In genomic region chr2:68251187-68251854, GRCh38 we compare ENCODE assay signal across 1 cellular context.
TF ChIP-seq lines count a peak whose summit lies in the region.

No MANE protein-coding gene starts in this region.

TF ChIP-seq in HEK293, 187 proteins besides CTCF, POLR2A, EP300 and RAD21 (continued from another document and continues in another):
- no peak for TF ChIP-seq ZFP3 (tag by site-specific recombination; IDR thresholded peaks at IDR 0.05; ENCODE audit: low read depth)
- no peak; the same call in 1 of the 2 replicates for TF ChIP-seq YY1 (tag by site-specific recombination; IDR thresholded peaks at IDR 0.05)
- TF ChIP-seq ZNF501 (tag by site-specific recombination; IDR thresholded peaks at IDR 0.05): no peak
- TF ChIP-seq ZNF112 (tag by site-specific recombination; IDR thresholded peaks at IDR 0.05): no peak
- TF ChIP-seq ZNF157 (tag by site-specific recombination; IDR thresholded peaks at IDR 0.05): no peak
- TF ChIP-seq, protein P1, sequence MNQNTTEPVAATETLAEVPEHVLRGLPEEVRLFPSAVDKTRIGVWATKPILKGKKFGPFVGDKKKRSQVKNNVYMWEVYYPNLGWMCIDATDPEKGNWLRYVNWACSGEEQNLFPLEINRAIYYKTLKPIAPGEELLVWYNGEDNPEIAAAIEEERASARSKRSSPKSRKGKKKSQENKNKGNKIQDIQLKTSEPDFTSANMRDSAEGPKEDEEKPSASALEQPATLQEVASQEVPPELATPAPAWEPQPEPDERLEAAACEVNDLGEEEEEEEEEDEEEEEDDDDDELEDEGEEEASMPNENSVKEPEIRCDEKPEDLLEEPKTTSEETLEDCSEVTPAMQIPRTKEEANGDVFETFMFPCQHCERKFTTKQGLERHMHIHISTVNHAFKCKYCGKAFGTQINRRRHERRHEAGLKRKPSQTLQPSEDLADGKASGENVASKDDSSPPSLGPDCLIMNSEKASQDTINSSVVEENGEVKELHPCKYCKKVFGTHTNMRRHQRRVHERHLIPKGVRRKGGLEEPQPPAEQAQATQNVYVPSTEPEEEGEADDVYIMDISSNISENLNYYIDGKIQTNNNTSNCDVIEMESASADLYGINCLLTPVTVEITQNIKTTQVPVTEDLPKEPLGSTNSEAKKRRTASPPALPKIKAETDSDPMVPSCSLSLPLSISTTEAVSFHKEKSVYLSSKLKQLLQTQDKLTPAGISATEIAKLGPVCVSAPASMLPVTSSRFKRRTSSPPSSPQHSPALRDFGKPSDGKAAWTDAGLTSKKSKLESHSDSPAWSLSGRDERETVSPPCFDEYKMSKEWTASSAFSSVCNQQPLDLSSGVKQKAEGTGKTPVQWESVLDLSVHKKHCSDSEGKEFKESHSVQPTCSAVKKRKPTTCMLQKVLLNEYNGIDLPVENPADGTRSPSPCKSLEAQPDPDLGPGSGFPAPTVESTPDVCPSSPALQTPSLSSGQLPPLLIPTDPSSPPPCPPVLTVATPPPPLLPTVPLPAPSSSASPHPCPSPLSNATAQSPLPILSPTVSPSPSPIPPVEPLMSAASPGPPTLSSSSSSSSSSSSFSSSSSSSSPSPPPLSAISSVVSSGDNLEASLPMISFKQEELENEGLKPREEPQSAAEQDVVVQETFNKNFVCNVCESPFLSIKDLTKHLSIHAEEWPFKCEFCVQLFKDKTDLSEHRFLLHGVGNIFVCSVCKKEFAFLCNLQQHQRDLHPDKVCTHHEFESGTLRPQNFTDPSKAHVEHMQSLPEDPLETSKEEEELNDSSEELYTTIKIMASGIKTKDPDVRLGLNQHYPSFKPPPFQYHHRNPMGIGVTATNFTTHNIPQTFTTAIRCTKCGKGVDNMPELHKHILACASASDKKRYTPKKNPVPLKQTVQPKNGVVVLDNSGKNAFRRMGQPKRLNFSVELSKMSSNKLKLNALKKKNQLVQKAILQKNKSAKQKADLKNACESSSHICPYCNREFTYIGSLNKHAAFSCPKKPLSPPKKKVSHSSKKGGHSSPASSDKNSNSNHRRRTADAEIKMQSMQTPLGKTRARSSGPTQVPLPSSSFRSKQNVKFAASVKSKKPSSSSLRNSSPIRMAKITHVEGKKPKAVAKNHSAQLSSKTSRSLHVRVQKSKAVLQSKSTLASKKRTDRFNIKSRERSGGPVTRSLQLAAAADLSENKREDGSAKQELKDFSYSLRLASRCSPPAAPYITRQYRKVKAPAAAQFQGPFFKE (tag by site-specific recombination; IDR thresholded peaks at IDR 0.05; ENCODE audit: borderline replicate concordance): no peak
- TF ChIP-seq ZBTB26 (tag by site-specific recombination; optimal IDR thresholded peaks at IDR 0.05): peak; percentile 21
- no peak for TF ChIP-seq BCL6B (tag by site-specific recombination; IDR thresholded peaks at IDR 0.05)
- no peak for TF ChIP-seq ZNF792 (tag by site-specific recombination; IDR thresholded peaks at IDR 0.05)
- TF ChIP-seq SCRT1 (tag by site-specific recombination; IDR thresholded peaks at IDR 0.05; ENCODE audit: borderline replicate concordance): no peak
- TF ChIP-seq ZEB2 (tag by site-specific recombination; IDR thresholded peaks at IDR 0.05): peak; percentile 90
- TF ChIP-seq ZNF248 (tag by site-specific recombination; IDR thresholded peaks at IDR 0.05): no peak
- no peak for TF ChIP-seq ZNF155 (tag by site-specific recombination; IDR thresholded peaks at IDR 0.05)
- TF ChIP-seq ZNF2 (tag by site-specific recombination; IDR thresholded peaks at IDR 0.05): peak; percentile 50
- TF ChIP-seq, protein P2, sequence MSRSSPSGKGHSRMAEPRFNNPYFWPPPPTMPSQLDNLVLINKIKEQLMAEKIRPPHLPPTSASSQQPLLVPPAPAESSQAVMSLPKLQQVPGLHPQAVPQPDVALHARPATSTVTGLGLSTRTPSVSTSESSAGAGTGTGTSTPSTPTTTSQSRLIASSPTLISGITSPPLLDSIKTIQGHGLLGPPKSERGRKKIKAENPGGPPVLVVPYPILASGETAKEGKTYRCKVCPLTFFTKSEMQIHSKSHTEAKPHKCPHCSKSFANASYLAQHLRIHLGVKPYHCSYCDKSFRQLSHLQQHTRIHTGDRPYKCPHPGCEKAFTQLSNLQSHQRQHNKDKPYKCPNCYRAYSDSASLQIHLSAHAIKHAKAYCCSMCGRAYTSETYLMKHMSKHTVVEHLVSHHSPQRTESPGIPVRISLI (tag by site-specific recombination; IDR thresholded peaks at IDR 0.05): no peak
- no peak for TF ChIP-seq MEIS1 (CRISPR knock-in tag; IDR thresholded peaks at IDR 0.05; ENCODE audit: borderline replicate concordance)
- peak; percentile 94 for TF ChIP-seq ZIC2 (tag by site-specific recombination; IDR thresholded peaks at IDR 0.05)
- TF ChIP-seq ZNF621 (tag by site-specific recombination; IDR thresholded peaks at IDR 0.05): no peak
- TF ChIP-seq KLF16 (tag by site-specific recombination; IDR thresholded peaks at IDR 0.05): peak; percentile 81
- TF ChIP-seq ZSCAN4 (tag by site-specific recombination; IDR thresholded peaks at IDR 0.05): no peak
- no peak for TF ChIP-seq PRDM6 (tag by site-specific recombination; IDR thresholded peaks at IDR 0.05)
- TF ChIP-seq IKZF3 (tag by site-specific recombination; IDR thresholded peaks at IDR 0.05): no peak
- peak; percentile 22; the same call in 1 of the 2 replicates for TF ChIP-seq KLF7 (tag by site-specific recombination; IDR thresholded peaks at IDR 0.05; ENCODE audit: borderline replicate concordance)
- TF ChIP-seq ZNF626 (tag by site-specific recombination; IDR thresholded peaks at IDR 0.05): no peak
- no peak for TF ChIP-seq YY2 (tag by site-specific recombination; IDR thresholded peaks at IDR 0.05)
- TF ChIP-seq, protein P3, sequence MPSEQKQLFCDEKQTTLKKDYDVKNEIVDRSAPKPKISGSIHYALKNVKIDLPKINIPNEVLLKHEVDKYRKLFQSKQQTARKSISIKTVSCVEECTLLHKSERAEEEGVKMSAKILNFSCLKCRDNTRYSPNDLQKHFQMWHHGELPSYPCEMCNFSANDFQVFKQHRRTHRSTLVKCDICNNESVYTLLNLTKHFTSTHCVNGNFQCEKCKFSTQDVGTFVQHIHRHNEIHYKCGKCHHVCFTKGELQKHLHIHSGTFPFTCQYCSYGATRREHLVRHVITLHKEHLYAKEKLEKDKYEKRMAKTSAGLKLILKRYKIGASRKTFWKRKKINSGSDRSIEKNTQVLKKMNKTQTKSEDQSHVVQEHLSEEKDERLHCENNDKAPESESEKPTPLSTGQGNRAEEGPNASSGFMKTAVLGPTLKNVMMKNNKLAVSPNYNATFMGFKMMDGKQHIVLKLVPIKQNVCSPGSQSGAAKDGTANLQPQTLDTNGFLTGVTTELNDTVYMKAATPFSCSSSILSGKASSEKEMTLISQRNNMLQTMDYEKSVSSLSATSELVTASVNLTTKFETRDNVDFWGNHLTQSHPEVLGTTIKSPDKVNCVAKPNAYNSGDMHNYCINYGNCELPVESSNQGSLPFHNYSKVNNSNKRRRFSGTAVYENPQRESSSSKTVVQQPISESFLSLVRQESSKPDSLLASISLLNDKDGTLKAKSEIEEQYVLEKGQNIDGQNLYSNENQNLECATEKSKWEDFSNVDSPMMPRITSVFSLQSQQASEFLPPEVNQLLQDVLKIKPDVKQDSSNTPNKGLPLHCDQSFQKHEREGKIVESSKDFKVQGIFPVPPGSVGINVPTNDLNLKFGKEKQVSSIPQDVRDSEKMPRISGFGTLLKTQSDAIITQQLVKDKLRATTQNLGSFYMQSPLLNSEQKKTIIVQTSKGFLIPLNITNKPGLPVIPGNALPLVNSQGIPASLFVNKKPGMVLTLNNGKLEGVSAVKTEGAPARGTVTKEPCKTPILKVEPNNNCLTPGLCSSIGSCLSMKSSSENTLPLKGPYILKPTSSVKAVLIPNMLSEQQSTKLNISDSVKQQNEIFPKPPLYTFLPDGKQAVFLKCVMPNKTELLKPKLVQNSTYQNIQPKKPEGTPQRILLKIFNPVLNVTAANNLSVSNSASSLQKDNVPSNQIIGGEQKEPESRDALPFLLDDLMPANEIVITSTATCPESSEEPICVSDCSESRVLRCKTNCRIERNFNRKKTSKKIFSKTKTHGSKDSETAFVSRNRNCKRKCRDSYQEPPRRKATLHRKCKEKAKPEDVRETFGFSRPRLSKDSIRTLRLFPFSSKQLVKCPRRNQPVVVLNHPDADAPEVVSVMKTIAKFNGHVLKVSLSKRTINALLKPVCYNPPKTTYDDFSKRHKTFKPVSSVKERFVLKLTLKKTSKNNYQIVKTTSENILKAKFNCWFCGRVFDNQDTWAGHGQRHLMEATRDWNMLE (tag by site-specific recombination; conservative IDR thresholded peaks at IDR 0.05; ENCODE audit: low read depth): no peak
- TF ChIP-seq SP7 (tag by site-specific recombination; IDR thresholded peaks at IDR 0.05): no peak
- peak; percentile 79 for TF ChIP-seq ZBTB20 (tag by site-specific recombination; IDR thresholded peaks at IDR 0.05)
- peak; percentile 57; the same call in 1 of the 2 replicates for TF ChIP-seq ZNF580 (tag by site-specific recombination; IDR thresholded peaks at IDR 0.05)
- no peak for TF ChIP-seq ZNF146 (tag by site-specific recombination; IDR thresholded peaks at IDR 0.05)
- TF ChIP-seq ZBTB8A (tag by site-specific recombination; IDR thresholded peaks at IDR 0.05): peak; percentile 23; the same call in 1 of the 2 replicates
- no peak for TF ChIP-seq ZNF138 (tag by site-specific recombination; IDR thresholded peaks at IDR 0.05; ENCODE audit: borderline replicate concordance)
- TF ChIP-seq BCL11A (tag by site-specific recombination; IDR thresholded peaks at IDR 0.05; ENCODE audit: low read depth): 0 out of 2 replicates have a peak, but pooled peaks have one; percentile 25
- peak; percentile 66 for TF ChIP-seq ZNF366 (tag by site-specific recombination; conservative IDR thresholded peaks at IDR 0.05)
- 0 out of 2 replicates have a peak, but pooled peaks have one; percentile 35 for TF ChIP-seq ZBTB48 (tag by site-specific recombination; IDR thresholded peaks at IDR 0.05)
- TF ChIP-seq MYNN (tag by site-specific recombination; IDR thresholded peaks at IDR 0.05; ENCODE audit: borderline replicate concordance): no peak
- no peak for TF ChIP-seq ZNF513 (tag by site-specific recombination; IDR thresholded peaks at IDR 0.05)
- no peak for TF ChIP-seq ZNF239 (tag by site-specific recombination; IDR thresholded peaks at IDR 0.05)
- no peak for TF ChIP-seq ZNF266 (tag by site-specific recombination; IDR thresholded peaks at IDR 0.05; ENCODE audit: low read depth)
- peak; percentile 68 for TF ChIP-seq ZNF335 (tag by site-specific recombination; conservative IDR thresholded peaks at IDR 0.05)
- no peak for TF ChIP-seq TCF7L2 (IDR thresholded peaks at IDR 0.05; ENCODE audit: borderline replicate concordance, low read depth, low read length)
